In the genomic region with DNA sequence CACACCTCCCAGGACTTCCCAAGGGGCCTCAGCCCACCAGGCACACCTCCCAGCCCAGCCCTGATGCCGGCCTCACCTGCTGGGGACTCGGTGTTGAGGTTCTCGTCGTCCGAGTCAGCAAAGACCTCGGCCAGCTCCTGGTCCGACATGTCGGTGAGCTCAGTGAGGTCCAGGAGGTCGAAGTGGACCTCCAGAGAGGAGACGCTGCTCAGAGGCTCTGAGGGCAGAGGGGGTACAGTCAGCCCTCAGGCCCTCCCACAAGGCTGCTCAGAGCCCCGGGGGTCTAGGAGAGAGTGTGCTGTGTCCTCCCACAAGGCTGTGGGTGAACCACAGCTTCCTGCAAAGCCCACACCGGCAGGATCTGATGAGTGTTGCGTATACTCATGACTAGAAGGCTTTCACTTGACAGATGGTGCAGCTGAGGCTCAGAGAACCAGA, we compare ENCODE assay signal across 8 cellular contexts. TPM values are rescaled to one million over a fixed set of nuclear protein-coding genes. Genes with fewer than 3 reads are reported as not detected.
DNase-seq lines count a peak whose midpoint lies in the region; ATAC-seq and TF ChIP-seq lines count a peak whose summit lies in the region.

No MANE protein-coding gene starts in this region.

- no peaks in the 10 kb centered on the region for H3K27me3 ChIP-seq in upper lobe of right lung
- no peaks in the 10 kb centered on the region for H3K27me3 ChIP-seq in H9 (ENCODE audit: insufficient read depth, low read length)

- no peaks in the 10 kb centered on the region for H3K79me1 ChIP-seq in H9 (ENCODE audit: insufficient read depth, low read depth, low read length, poor library complexity, severe bottlenecking)

- peak overlapping the region; percentile 76 to 81 for H3K4me3 Mint-ChIP-seq in effector memory CD8-positive, alpha-beta T cell
- H3K4me3 Mint-ChIP-seq in H9: no peak overlapping the region

- H3K4me1 Mint-ChIP-seq in effector memory CD8-positive, alpha-beta T cell (ENCODE audit: low read depth in 2 of 2): peaks cover 16 to 17% of the 10 kb centered on the region in 2 donors
- peaks cover 4 to 5% of the 10 kb centered on the region in 2 experiments; a peak in 3 of 4 replicates for H3K4me1 Mint-ChIP-seq in H9

- H3K27me3 Mint-ChIP-seq in effector memory CD8-positive, alpha-beta T cell: peaks cover 5 to 15% of the 10 kb centered on the region in 2 donors
- H3K27me3 Mint-ChIP-seq in H9 (ENCODE audit: low read depth): no peaks in the 10 kb centered on the region

- WGBS in H9 (ENCODE audit: extremely low coverage, insufficient read length, low lambda C conversion rate): no CpG with 5 or more reads among the region's 13 CpGs

- no peaks in the 10 kb centered on the region for H3K23me2 ChIP-seq in H9 (ENCODE audit: insufficient read length, low read depth, low read length, poor library complexity, severe bottlenecking)

- no peak overlapping the region for H3T11ph ChIP-seq in H9 (ENCODE audit: low read length)

- H3K79me2 ChIP-seq in H9 (ENCODE audit: insufficient read depth, low read length): no peaks in the 10 kb centered on the region

- no peak overlapping the region for H4K91ac ChIP-seq in H9 (ENCODE audit: insufficient read length, low read depth, low read length)

- H2BK15ac ChIP-seq in H9 (ENCODE audit: low read depth, low read length): no peak overlapping the region

- H2BK12ac ChIP-seq in H9 (ENCODE audit: insufficient read length, low read depth, low read length): no peak overlapping the region

- peak overlapping the region; percentile 46 to 75 for H3K27ac Mint-ChIP-seq in effector memory CD8-positive, alpha-beta T cell
- 0 out of 7 replicates have a peak overlapping the region, but pooled peaks of 1 of the 3 experiments have one; percentile 40 for H3K27ac Mint-ChIP-seq in H9

- no peak overlapping the region for H3K18ac ChIP-seq in H9 (ENCODE audit: insufficient read length, low read depth, low read length)

- peak; percentile 100 for ATAC-seq in effector memory CD8-positive, alpha-beta T cell (replicated peaks)
- ATAC-seq in upper lobe of right lung (peak; percentile 12), GM18873 (IDR thresholded peaks at IDR 0.05; ENCODE audit: low FRiP score, unreplicated experiment) (no peak)

- H3K36me3 Mint-ChIP-seq in effector memory CD8-positive, alpha-beta T cell (ENCODE audit: insufficient read depth): no peaks in the 10 kb centered on the region
- H3K36me3 Mint-ChIP-seq in H9 (ENCODE audit: insufficient read depth in 1 of 3, low read depth in 3 of 3): peaks cover 2 to 26% (median 9%) of the 10 kb centered on the region in 3 experiments; a peak in 5 of 7 replicates

- H3K4ac ChIP-seq in H9 (ENCODE audit: low read depth, low read length): no peak overlapping the region

- peak; percentile 43 for DNase-seq in NK-92 treated with Interleukin-12 subunit alpha and Interleukin-12 subunit beta, amount 100 ng/mL, for 24 hours (lab: John Stamatoyannopoulos, UW)
- DNase-seq in NK-92 (lab: John Stamatoyannopoulos, UW; ENCODE audit: unreplicated experiment) (no peak), upper lobe of right lung (no peak), H9 (no peak), HCEC 1CT (no peak)
- peak; percentile 49 for DNase-seq in activated CD4-positive, alpha-beta T cell treated with anti-CD3 and anti-CD28 coated beads for 1 hour
- peak; percentile 55 to 63 (median 57) for DNase-seq in effector memory CD8-positive, alpha-beta T cell

- no peak overlapping the region for H2AK5ac ChIP-seq in H9 (ENCODE audit: insufficient read length, low read length)

- H3K23ac ChIP-seq in H9 (ENCODE audit: insufficient read length, low read depth, low read length): no peak overlapping the region

- no peak overlapping the region for H2BK20ac ChIP-seq in H9 (ENCODE audit: low read depth, low read length, poor library complexity, severe bottlenecking)

- H2BK5ac ChIP-seq in H9 (ENCODE audit: insufficient read length, low read length): no peak overlapping the region

- TF ChIP-seq CTCF in upper lobe of right lung (IDR thresholded peaks at IDR 0.05) (no peak), H9 (conservative IDR thresholded peaks at IDR 0.05) (no peak)

- H4K20me1 ChIP-seq in H9 (ENCODE audit: control insufficient read depth, insufficient read depth, insufficient read length): no peaks in the 10 kb centered on the region

- no peaks in the 10 kb centered on the region for H3K9me3 Mint-ChIP-seq in effector memory CD8-positive, alpha-beta T cell
- H3K9me3 Mint-ChIP-seq in H9: no peaks in the 10 kb centered on the region; a peak in 1 of 5 replicates

- no peaks in the 10 kb centered on the region for H3K4me1 ChIP-seq in upper lobe of right lung
- no peaks in the 10 kb centered on the region for H3K4me1 ChIP-seq in H9 (ENCODE audit: insufficient read depth, low read length)

- H3K9ac ChIP-seq in H9 (ENCODE audit: extremely low read depth, insufficient read length, low read length): no peak overlapping the region

- no peak overlapping the region for H2AFZ ChIP-seq in H9 (ENCODE audit: low read length)

- H3K4me2 ChIP-seq in H9 (ENCODE audit: insufficient read depth, insufficient read length, low read length): no peak overlapping the region

- no peak overlapping the region for H4K8ac ChIP-seq in H9 (replicated peaks; ENCODE audit: insufficient read length, low read depth, low read length)

- no peak overlapping the region for H3K4me3 ChIP-seq in upper lobe of right lung

- no peak overlapping the region for H4K5ac ChIP-seq in H9 (ENCODE audit: insufficient read length, low read depth, low read length)

- H2BK120ac ChIP-seq in H9 (ENCODE audit: low read depth, low read length, poor library complexity, severe bottlenecking): no peak overlapping the region

- no peak overlapping the region; the same call in 1 of the 2 replicates for H3K14ac ChIP-seq in H9 (ENCODE audit: insufficient read depth, low read length)

- no peak overlapping the region for H3K27ac ChIP-seq in upper lobe of right lung
- no peak overlapping the region for H3K27ac ChIP-seq in H9 (ENCODE audit: insufficient read length, low read depth, low read length)

- H3K56ac ChIP-seq in H9 (ENCODE audit: insufficient read length, low read depth, low read length): no peak overlapping the region

- H3K36me3 ChIP-seq in upper lobe of right lung: no peaks in the 10 kb centered on the region

- H3K9me3 ChIP-seq in upper lobe of right lung (no peaks in the 10 kb centered on the region), H9 (ENCODE audit: control insufficient read depth, low read depth, low read length) (no peaks in the 10 kb centered on the region)

- intact Hi-C loops in upper lobe of right lung (cut with DNase I): no loop called here

RNA-seq across cellular contexts. Expression of gene DBNDD1, which starts 10.5 kb away (rescaled TPM):
- total RNA-seq in upper lobe of right lung: 7.0 TPM
- 86.8 and 87.3 TPM in 2 replicates for total RNA-seq in H9 (2021)

Comparison
In these comparisons a context has a peak if more than half of its experiments do, and no peak if none do; other contexts are left out.
1. DNase-seq: peak in NK-92 treated with Interleukin-12 subunit alpha and Interleukin-12 subunit beta, amount 100 ng/mL, for 24 hours (single experiment), activated CD4-positive, alpha-beta T cell treated with anti-CD3 and anti-CD28 coated beads for 1 hour (single experiment) and effector memory CD8-positive, alpha-beta T cell (3 of 3); none in NK-92 (single experiment), upper lobe of right lung (single experiment), H9 (single experiment) and HCEC 1CT (single experiment).
2. H3K4me3 Mint-ChIP-seq: peak in effector memory CD8-positive, alpha-beta T cell (2 of 2); none in H9 (0 of 2).
3. RNA of gene DBNDD1, which starts 10.5 kb away (total RNA-seq): 86.8 to 87.3 TPM in H9; 7.0 TPM in upper lobe of right lung (single experiment); every median in the first group is over 10 times any median in the second.